In the genomic region with DNA sequence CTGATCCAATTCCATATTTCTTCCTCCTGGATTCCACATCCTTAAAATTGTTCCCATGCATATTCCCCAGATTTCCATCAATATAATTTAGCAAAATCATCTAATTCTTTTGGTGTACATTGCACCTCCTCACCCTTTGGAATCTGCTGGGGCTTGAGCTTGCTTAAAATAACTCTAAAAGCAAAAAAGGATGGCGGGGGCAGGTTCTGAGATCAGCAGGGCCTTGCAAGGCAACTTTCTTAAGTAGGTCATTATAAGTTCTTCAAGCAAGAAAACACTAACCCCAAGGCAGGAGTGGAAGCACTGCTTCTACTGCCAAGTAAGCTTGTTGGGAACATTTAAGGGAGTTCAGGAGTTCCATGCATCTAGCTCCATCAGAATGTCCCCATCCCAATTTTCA, we compare ENCODE assay signal across 31 cellular contexts.
"Had no signal": no experiment of that assay in that cellular context is flagged by ENCODE, and none has a peak within 500 bp of the region (broad histone marks: within the 10 kb centered on the region; RNA-seq: fewer than 3 reads in every experiment).

No MANE protein-coding gene starts in this region.

- H3K9me3 ChIP-seq: adrenal gland, ascending aorta, body of pancreas had no signal

- H3K4me1 ChIP-seq: ascending aorta, body of pancreas, breast epithelium had no signal

- H3K27me3 ChIP-seq: adrenal gland, ascending aorta, body of pancreas, brain microvascular endothelial cell, breast epithelium, cardiac muscle cell had no signal

- ATAC-seq: activated naive CD4-positive, alpha-beta T cell treated with anti-CD3 and anti-CD28 coated beads, Interleukin-2, amount 50 U/mL, for 72 hours; activated naive CD8-positive, alpha-beta T cell treated with anti-CD3 and anti-CD28 coated beads, Interleukin-2, amount 50 U/mL, for 24 hours; activated T-cell treated with anti-CD3 and anti-CD28 coated beads, Interleukin-2, amount 50 U/mL, for 4 hours; activated T-cell treated with anti-CD3 and anti-CD28 coated beads, Interleukin-2, amount 50 U/mL, for 72 hours; activated T-helper 17 cell treated with anti-CD3 and anti-CD28 coated beads, Interleukin-2, amount 50 U/mL, for 72 hours; body of pancreas had no signal

- H3K4me3 ChIP-seq: adrenal gland, ascending aorta, body of pancreas, breast epithelium, cardiac muscle cell had no signal

- H3K27ac ChIP-seq: ascending aorta, body of pancreas, brain microvascular endothelial cell, cardiac muscle cell had no signal

- H3K36me3 ChIP-seq: adrenal gland, ascending aorta, brain microvascular endothelial cell, breast epithelium, cardiac muscle cell had no signal

- DNase-seq: activated effector memory CD4-positive, alpha-beta T cell treated with anti-CD3 and anti-CD28 coated beads, Interleukin-2, amount 50 U/mL, for 16 hours; activated effector memory CD4-positive, alpha-beta T cell treated with Interleukin-2 at 50 U/mL for 16 hours; activated gamma-delta T cell; activated gamma-delta T cell treated with Interleukin-2 at 50 U/mL for 16 hours; activated naive CD4-positive, alpha-beta T cell; activated naive CD4-positive, alpha-beta T cell treated with anti-CD3 and anti-CD28 coated beads for 36 hours; activated naive CD4-positive, alpha-beta T cell treated with anti-CD3 and anti-CD28 coated beads, Interleukin-2, amount 10 ng/mL, durations not matched to agents 7 days and 5 days; activated naive CD4-positive, alpha-beta T cell treated with anti-CD3 and anti-CD28 coated beads, Interleukin-2, amount 50 U/mL, for 16 hours; activated naive CD4-positive, alpha-beta T cell treated with Interleukin-2 at 50 U/mL for 16 hours; activated naive CD8-positive, alpha-beta T cell treated with anti-CD3 and anti-CD28 coated beads for 36 hours; activated naive CD8-positive, alpha-beta T cell treated with anti-CD3 and anti-CD28 coated beads, Interleukin-2, amount 10 ng/mL, durations not matched to agents 7 days and 5 days; activated naive CD8-positive, alpha-beta T cell treated with anti-CD3 and anti-CD28 coated beads, Interleukin-2, amount 50 U/mL, for 24 hours; activated T-cell treated with anti-CD3 and anti-CD28 coated beads, Interleukin-2, amount 50 U/mL, for 1 hour; activated T-cell treated with anti-CD3 and anti-CD28 coated beads, Interleukin-2, amount 50 U/mL, for 24 hours; activated T-cell treated with anti-CD3 and anti-CD28 coated beads, Interleukin-2, amount 50 U/mL, for 4 hours; activated T-cell treated with anti-CD3 and anti-CD28 coated beads, Interleukin-2, amount 50 U/mL, for 48 hours; activated T-cell treated with anti-CD3 and anti-CD28 coated beads, Interleukin-2, amount 50 U/mL, for 72 hours; adrenal gland; amniotic stem cell; amygdala; anterior cingulate cortex; aorta; body of pancreas; brain microvascular endothelial cell; central memory CD4-positive, alpha-beta T cell; cerebellar nuclear complex had no signal
